In genomic region chrX:130071611-130072349, GRCh38 we compare ENCODE assay signal across 1 cellular context.
TF ChIP-seq lines count a peak whose summit lies in the region.

No MANE protein-coding gene starts in this region.

TF ChIP-seq in HepG2, 621 proteins besides CTCF, POLR2A, EP300 and RAD21 (continues in another document):
- TF ChIP-seq ZC3H4 (CRISPR knock-in tag; IDR thresholded peaks at IDR 0.05; ENCODE audit: borderline replicate concordance) (no peak), ONECUT2 (CRISPR knock-in tag; IDR thresholded peaks at IDR 0.05) (peak; percentile 87), ASH2L (IDR thresholded peaks at IDR 0.05; ENCODE audit: insufficient read length, low read depth, low read length) (peak; percentile 51), ZNF605 (CRISPR knock-in tag; IDR thresholded peaks at IDR 0.05) (no peak), IRX3 (CRISPR knock-in tag; IDR thresholded peaks at IDR 0.05; ENCODE audit: borderline replicate concordance, low read depth) (no peak), GFI1 (CRISPR knock-in tag; IDR thresholded peaks at IDR 0.05; ENCODE audit: borderline replicate concordance) (0 out of 2 replicates have a peak, but pooled peaks have one; percentile 41), IRF2 (CRISPR knock-in tag; IDR thresholded peaks at IDR 0.05) (0 out of 2 replicates have a peak, but pooled peaks have one; percentile 15), DRAP1 (CRISPR knock-in tag; IDR thresholded peaks at IDR 0.05) (peak; percentile 77), TEAD2 (CRISPR knock-in tag; IDR thresholded peaks at IDR 0.05) (no peak), RFX1 (IDR thresholded peaks at IDR 0.05) (peak; percentile 41; the same call in 1 of the 2 replicates), YY1 (IDR thresholded peaks at IDR 0.05; ENCODE audit: insufficient read depth, insufficient replicate concordance, low read depth, low read length) (peak; percentile 54), HNF1A (IDR thresholded peaks at IDR 0.05; ENCODE audit: low read depth) (peak; percentile 31; the same call in 1 of the 2 replicates), HNF1A (CRISPR knock-in tag; IDR thresholded peaks at IDR 0.05; ENCODE audit: borderline replicate concordance) (peak; percentile 66; the same call in 1 of the 2 replicates), SAP130 (CRISPR knock-in tag; IDR thresholded peaks at IDR 0.05; ENCODE audit: low read depth) (peak; percentile 29; the same call in 1 of the 2 replicates), PAXIP1 (CRISPR knock-in tag; conservative IDR thresholded peaks at IDR 0.05) (peak; percentile 79), NFYC (CRISPR knock-in tag; IDR thresholded peaks at IDR 0.05) (no peak), PRMT3 (CRISPR knock-in tag; IDR thresholded peaks at IDR 0.05; ENCODE audit: borderline replicate concordance, low read depth) (no peak), POLR2G (IDR thresholded peaks at IDR 0.05; ENCODE audit: low read depth, low read length) (peak; percentile 59), SNAPC4 (CRISPR knock-in tag; IDR thresholded peaks at IDR 0.05) (peak; percentile 81), SP1 (IDR thresholded peaks at IDR 0.05) (no peak), SP1 (CRISPR knock-in tag; IDR thresholded peaks at IDR 0.05) (no peak), DR1 (CRISPR knock-in tag; IDR thresholded peaks at IDR 0.05) (peak; percentile 40; the same call in 1 of the 2 replicates), TBX3 (IDR thresholded peaks at IDR 0.05; ENCODE audit: borderline replicate concordance) (no peak), ARID3A (IDR thresholded peaks at IDR 0.05; ENCODE audit: low read depth, low read length) (peak; percentile 39; the same call in 1 of the 2 replicates), ZFY (CRISPR knock-in tag; IDR thresholded peaks at IDR 0.05) (peak; percentile 45), ZBTB4 (CRISPR knock-in tag; IDR thresholded peaks at IDR 0.05; ENCODE audit: borderline replicate concordance) (no peak), HOXA7 (CRISPR knock-in tag; IDR thresholded peaks at IDR 0.05) (no peak), ZNF83 (CRISPR knock-in tag; IDR thresholded peaks at IDR 0.05; ENCODE audit: borderline replicate concordance) (no peak), ZNF644 (CRISPR knock-in tag; IDR thresholded peaks at IDR 0.05; ENCODE audit: low read depth) (no peak), TAF15 (IDR thresholded peaks at IDR 0.05; ENCODE audit: low read depth, low read length, poor library complexity, severe bottlenecking) (no peak), ZNF629 (CRISPR knock-in tag; conservative IDR thresholded peaks at IDR 0.05) (no peak), SPEN (CRISPR knock-in tag; IDR thresholded peaks at IDR 0.05; ENCODE audit: low read depth) (no peak), PLSCR1 (CRISPR knock-in tag; IDR thresholded peaks at IDR 0.05; ENCODE audit: borderline replicate concordance) (no peak), TCF7 (IDR thresholded peaks at IDR 0.05; ENCODE audit: low read depth) (no peak), TAF1 (CRISPR knock-in tag; IDR thresholded peaks at IDR 0.05) (0 out of 2 replicates have a peak, but pooled peaks have one; percentile 32), ZNF574 (CRISPR knock-in tag; IDR thresholded peaks at IDR 0.05) (0 out of 2 replicates have a peak, but pooled peaks have one; percentile 11)
